Comparison of ENCODE assay signal across 9 cellular contexts in genomic region chr1:10339815-10340214, GRCh38. TPM values are rescaled to one million over a fixed set of nuclear protein-coding genes. Genes with fewer than 3 reads are reported as not detected.
DNase-seq lines count a peak whose midpoint lies in the region; ATAC-seq and TF ChIP-seq lines count a peak whose summit lies in the region.
"Had no signal": no experiment of that assay in that cellular context is flagged by ENCODE, and none has a peak within 500 bp of the region (broad histone marks: within the 10 kb centered on the region; RNA-seq: fewer than 3 reads in every experiment).

No MANE protein-coding gene starts in this region.

- intact Hi-C loops in upper lobe of right lung (cut with DNase I), result loop anchor here (10.0 kb wide), 1 partner anchor 125 kb away; the partner anchor contains the start of gene KIF1B
- intact Hi-C loops in activated CD4-positive, alpha-beta T cell treated with anti-CD3 and anti-CD28 coated beads, Interleukin-2, amount 10 ng/mL, durations not matched to agents 24 days and 14 days (cut with micrococcal nuclease), result no loop called here

- H3K4me1 Mint-ChIP-seq in brain, result peaks cover 35% of the 10 kb centered on the region
- H3K4me1 Mint-ChIP-seq in activated CD4-positive, alpha-beta T cell treated with anti-CD3 and anti-CD28 coated beads, Interleukin-2, amount 10 ng/mL, durations not matched to agents 24 days and 14 days, result no peaks in the 10 kb centered on the region

- H3K27me3 Mint-ChIP-seq in brain, result no peaks in the 10 kb centered on the region
- H3K27me3 Mint-ChIP-seq in activated CD4-positive, alpha-beta T cell treated with anti-CD3 and anti-CD28 coated beads, Interleukin-2, amount 10 ng/mL, durations not matched to agents 24 days and 14 days, result no peaks in the 10 kb centered on the region

- no peaks in the 10 kb centered on the region for H3K27me3 ChIP-seq in upper lobe of right lung

- H3K27ac ChIP-seq in upper lobe of right lung, result no peak overlapping the region

- H3K4me3 Mint-ChIP-seq in brain, result peak overlapping the region in 2 of 5 experiments; percentile 11 to 46
- H3K4me3 Mint-ChIP-seq in activated CD4-positive, alpha-beta T cell treated with anti-CD3 and anti-CD28 coated beads, Interleukin-2, amount 10 ng/mL, durations not matched to agents 24 days and 14 days, result no peak overlapping the region

- no peaks in the 10 kb centered on the region for H3K9me3 ChIP-seq in upper lobe of right lung

- no peaks in the 10 kb centered on the region for H3K4me1 ChIP-seq in upper lobe of right lung

- no peak overlapping the region for H3K4me3 ChIP-seq in upper lobe of right lung

- peaks cover 77% of the 10 kb centered on the region for H3K36me3 Mint-ChIP-seq in brain
- peaks cover 15% of the 10 kb centered on the region for H3K36me3 Mint-ChIP-seq in activated CD4-positive, alpha-beta T cell treated with anti-CD3 and anti-CD28 coated beads, Interleukin-2, amount 10 ng/mL, durations not matched to agents 24 days and 14 days (ENCODE audit: low read depth)

- ATAC-seq in upper lobe of right lung (peak; percentile 63), GM19395 (IDR thresholded peaks at IDR 0.05; ENCODE audit: unreplicated experiment) (no peak)

- H3K36me3 ChIP-seq in upper lobe of right lung, result peaks cover 81% of the 10 kb centered on the region

- no peaks in the 10 kb centered on the region for H3K9me3 Mint-ChIP-seq in brain
- no peaks in the 10 kb centered on the region for H3K9me3 Mint-ChIP-seq in activated CD4-positive, alpha-beta T cell treated with anti-CD3 and anti-CD28 coated beads, Interleukin-2, amount 10 ng/mL, durations not matched to agents 24 days and 14 days

- peak overlapping the region; percentile 83 to 97 (median 88) for H3K27ac Mint-ChIP-seq in brain
- H3K27ac Mint-ChIP-seq in activated CD4-positive, alpha-beta T cell treated with anti-CD3 and anti-CD28 coated beads, Interleukin-2, amount 10 ng/mL, durations not matched to agents 24 days and 14 days, result no peak overlapping the region

- TF ChIP-seq CTCF in brain (conservative IDR thresholded peaks at IDR 0.05) (no peak), upper lobe of right lung (IDR thresholded peaks at IDR 0.05) (no peak)

- DNase-seq in NCI-H2196 (lab: John Stamatoyannopoulos, UW; ENCODE audit: unreplicated experiment) (peak; percentile 12), NCI-H2196 treated with DMSO at 0.1 percent for 48 hours (lab: John Stamatoyannopoulos, UW; ENCODE audit: unreplicated experiment) (no peak), iPS-NIHi7 (ENCODE audit: extremely low spot score) (peak; percentile 85), upper lobe of right lung (no peak), NCI-H524 (lab: John Stamatoyannopoulos, UW) (no peak)
- DNase-seq in activated CD4-positive, alpha-beta T cell treated with anti-CD3 and anti-CD28 coated beads, Interleukin-2, amount 10 ng/mL, durations not matched to agents 24 days and 14 days, result no peak
- DNase-seq: SHP77 had no signal

RNA-seq across cellular contexts. Expression of gene PGD, which starts 59.0 kb away (rescaled TPM):
- polyA plus RNA-seq in brain (ENCODE audit: insufficient read depth, low read depth, low replicate concordance), result 308 TPM
- total RNA-seq in upper lobe of right lung, result 166 TPM
- 142 and 144 TPM in 2 replicates for total RNA-seq in activated CD4-positive, alpha-beta T cell treated with anti-CD3 and anti-CD28 coated beads, Interleukin-2, amount 10 ng/mL, durations not matched to agents 24 days and 14 days

Comparison
In these comparisons a context has a peak if more than half of its experiments do, and no peak if none do; other contexts are left out.
1. DNase-seq: peak in NCI-H2196 (single experiment) and iPS-NIHi7 (single experiment); none in NCI-H2196 treated with DMSO at 0.1 percent for 48 hours (single experiment), upper lobe of right lung (single experiment), activated CD4-positive, alpha-beta T cell treated with anti-CD3 and anti-CD28 coated beads, Interleukin-2, amount 10 ng/mL, durations not matched to agents 24 days and 14 days (single experiment) and NCI-H524 (0 of 2).